Comparison of ENCODE assay signal across 26 cellular contexts in the genomic region with DNA sequence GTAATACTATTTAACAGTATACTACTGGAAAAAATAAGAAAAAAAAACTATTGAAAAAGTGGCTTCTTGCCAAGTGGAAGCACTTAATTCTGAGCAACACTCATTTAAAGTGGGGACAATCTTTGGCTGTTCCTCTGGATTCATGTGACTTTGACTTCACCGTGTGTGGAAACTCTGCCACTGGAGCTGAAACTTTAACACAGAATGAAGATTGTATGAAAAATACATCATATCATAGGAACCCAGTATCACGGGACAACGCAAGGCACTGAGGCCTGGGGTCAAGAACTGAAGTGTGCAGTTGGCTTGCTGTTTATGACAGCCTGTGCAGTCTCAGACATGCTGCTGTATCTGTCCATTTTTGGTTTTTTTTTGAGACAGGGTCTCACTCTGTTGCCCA.
A peak's percentile ranks its signal among the peaks of the same experiment; 100 is the strongest.
DNase-seq lines count a peak whose midpoint lies in the region; ATAC-seq and TF ChIP-seq lines count a peak whose summit lies in the region.
"Had no signal": no experiment of that assay in that cellular context is flagged by ENCODE, and none has a peak within 500 bp of the region (broad histone marks: within the 10 kb centered on the region; RNA-seq: fewer than 3 reads in every experiment).

No MANE protein-coding gene starts in this region.

- H3K4me1 ChIP-seq in CD4-positive, CD25-positive, alpha-beta regulatory T cell (ENCODE audit: control insufficient read depth, insufficient read depth, low read length, poor library complexity, severe bottlenecking): no peaks in the 10 kb centered on the region
- H3K4me1 ChIP-seq in esophagus muscularis mucosa (peaks cover 51 to 70% (median 62%) of the 10 kb centered on the region in 4 donors), right atrium auricular region (peaks cover 0 to 77% of the 10 kb centered on the region in 2 donors), stomach (peaks cover 0 to 25% (median 13%) of the 10 kb centered on the region in 4 donors), transverse colon (peaks cover 0 to 6% (median 0%) of the 10 kb centered on the region in 4 donors)

- no peak overlapping the region for H3K27ac ChIP-seq in CD4-positive, CD25-positive, alpha-beta regulatory T cell (ENCODE audit: insufficient read depth, low read length, poor library complexity, severe bottlenecking)
- H3K27ac ChIP-seq in esophagus muscularis mucosa (replicated peaks in 1 of 4): peak overlapping the region; percentile 54 to 78 (median 66)
- H3K27ac ChIP-seq in right atrium auricular region: peak overlapping the region; percentile 82 to 87
- H3K27ac ChIP-seq in stomach: peak overlapping the region in 3 of 5 donors; percentile 25 to 68 (median 47)
- H3K27ac ChIP-seq in transverse colon: peak overlapping the region in 2 of 4 donors; percentile 7 to 22
- H3K27ac ChIP-seq: SJSA1 had no signal

- H3K27me3 Mint-ChIP-seq in CD4-positive, CD25-positive, alpha-beta regulatory T cell: no peaks in the 10 kb centered on the region
- no peaks in the 10 kb centered on the region for H3K27me3 Mint-ChIP-seq in stimulated activated naive CD8-positive, alpha-beta T cell treated with anti-CD3 and anti-CD28 coated beads, Interleukin-15, amount 100 ng/mL, for 72 hours
- no peaks in the 10 kb centered on the region for H3K27me3 Mint-ChIP-seq in glutamatergic neuron (ENCODE audit: unreplicated experiment)
- H3K27me3 Mint-ChIP-seq: activated CD4-positive, alpha-beta T cell treated with anti-CD3 and anti-CD28 coated beads for 36 hours; natural killer cell treated with Interleukin-12 subunit alpha and Interleukin-12 subunit beta and Interleukin-15 and Interleukin-18, amount 100 ng/mL, for 72 hours; stimulated activated naive B cell treated with anti-CD40 and anti-IgM and Interleukin-4, amounts not matched to agents 10 μg/mL and 1 μg/mL and 100 μg/mL, for 72 hours had no signal

- 70% methylated on average over 3 of the region's 3 CpGs for WGBS in esophagus muscularis mucosa
- 81 to 91% (median 82%) methylated on average over 3 of the region's 3 CpGs for WGBS in stomach, 5 donors
- WGBS in transverse colon (ENCODE audit: low coverage in 1 of 2), 2 donors: 67 to 82% methylated on average over 1 to 3 of the region's 3 CpGs

- in situ Hi-C loops in transverse colon (cut with MboI; ENCODE audit: low pct_ligation_motif_present in 1 of 4, low pct_unique_long_range_greater_than_20kb in 1 of 4, low sequenced_read_pairs in 3 of 4): no loop called here

- ATAC-seq in CD4-positive, CD25-positive, alpha-beta regulatory T cell (ENCODE audit: low read depth in 2 of 2): no peak
- no peak for ATAC-seq in stimulated activated naive CD8-positive, alpha-beta T cell treated with anti-CD3 and anti-CD28 coated beads, Interleukin-15, amount 100 ng/mL, for 72 hours
- ATAC-seq: activated CD4-positive, alpha-beta T cell treated with anti-CD3 and anti-CD28 coated beads for 36 hours; GM12878; left colon; natural killer cell treated with Interleukin-12 subunit alpha and Interleukin-12 subunit beta and Interleukin-15 and Interleukin-18, amount 100 ng/mL, for 72 hours; stimulated activated naive B cell treated with anti-CD40 and anti-IgM and Interleukin-4, amounts not matched to agents 10 μg/mL and 1 μg/mL and 100 μg/mL, for 72 hours had no signal

- peaks cover 75% of the 10 kb centered on the region for H3K36me3 ChIP-seq in CD4-positive, CD25-positive, alpha-beta regulatory T cell (ENCODE audit: control insufficient read depth, insufficient read depth, low read length)
- H3K36me3 ChIP-seq in esophagus muscularis mucosa: peaks cover 0 to 57% (median 18%) of the 10 kb centered on the region in 4 donors
- H3K36me3 ChIP-seq in right atrium auricular region: peaks cover 46% of the 10 kb centered on the region
- peaks cover 12 to 58% (median 42%) of the 10 kb centered on the region in 4 donors for H3K36me3 ChIP-seq in stomach
- H3K36me3 ChIP-seq in transverse colon: peaks cover 0 to 6% (median 0%) of the 10 kb centered on the region in 4 donors
- H3K36me3 ChIP-seq: SJSA1 had no signal

- DNase-seq in CD4-positive, CD25-positive, alpha-beta regulatory T cell: no peak
- DNase-seq in esophagus muscularis mucosa (ENCODE audit: extremely low spot score) (no peak), right atrium auricular region (ENCODE audit: low spot score) (no peak), stomach (no peak), transverse colon (no peak), superior temporal gyrus (ENCODE audit: extremely low spot score) (no peak), glutamatergic neuron (no peak)
- DNase-seq in stimulated activated naive CD8-positive, alpha-beta T cell treated with anti-CD3 and anti-CD28 coated beads, Interleukin-15, amount 100 ng/mL, for 72 hours: no peak
- DNase-seq: activated CD4-positive, alpha-beta T cell treated with anti-CD3 and anti-CD28 coated beads for 36 hours; activated CD8-positive, alpha-beta memory T cell treated with anti-CD3 and anti-CD28 coated beads for 24 hours; activated T-cell treated with anti-CD3 and anti-CD28 coated beads, Interleukin-2, amount 50 U/mL, for 1 hour; amniotic stem cell; BE2C; H7; left colon; NCI-H1694 treated with DMSO at 0.1 percent for 48 hours; NCI-H526 treated with DMSO at 0.1 percent for 48 hours; retina; stimulated activated CD4-positive, alpha-beta T cell treated with anti-CD3 and anti-CD28 coated beads, Interleukin-4, amount 100 ng/mL, for 24 hours; stimulated activated naive B cell treated with anti-CD40 and anti-IgM and Interleukin-4, amounts not matched to agents 10 μg/mL and 1 μg/mL and 100 μg/mL, for 72 hours; T-helper 2 cell had no signal

- TF ChIP-seq CTCF in esophagus muscularis mucosa (IDR thresholded peaks at IDR 0.05) (no peak), right atrium auricular region (IDR thresholded peaks at IDR 0.05) (no peak), stomach (IDR thresholded peaks at IDR 0.05) (no peak), transverse colon (IDR thresholded peaks at IDR 0.05) (no peak), glutamatergic neuron (IDR thresholded peaks at IDR 0.05; ENCODE audit: partially characterized antibody, unreplicated experiment) (no peak)

- no peak overlapping the region for H3K4me3 ChIP-seq in CD4-positive, CD25-positive, alpha-beta regulatory T cell (ENCODE audit: low read depth, low read length)
- H3K4me3 ChIP-seq in esophagus muscularis mucosa: no peak overlapping the region
- H3K4me3 ChIP-seq in right atrium auricular region: no peak overlapping the region
- no peak overlapping the region for H3K4me3 ChIP-seq in stomach
- no peak overlapping the region for H3K4me3 ChIP-seq in transverse colon
- H3K4me3 ChIP-seq: coronary artery, GM12878, SJSA1, tibial nerve had no signal

- TF ChIP-seq POLR2A in esophagus muscularis mucosa (IDR thresholded peaks at IDR 0.05; ENCODE audit: low read depth): no peak
- TF ChIP-seq POLR2A in stomach (IDR thresholded peaks at IDR 0.05): no peak
- no peak for TF ChIP-seq POLR2A in transverse colon (IDR thresholded peaks at IDR 0.05)

- intact Hi-C loops in esophagus muscularis mucosa (cut with DNase I): no loop called here
- intact Hi-C loops in stomach (cut with DNase I; ENCODE audit: low total_unique reads): no loop called here
- intact Hi-C loops in transverse colon (cut with DNase I; ENCODE audit: low total_unique reads): no loop called here

- H3K4me1 Mint-ChIP-seq in CD4-positive, CD25-positive, alpha-beta regulatory T cell: peaks cover 0 to 35% (median 6%) of the 10 kb centered on the region in 4 donors
- peaks cover 67% of the 10 kb centered on the region for H3K4me1 Mint-ChIP-seq in stimulated activated naive CD8-positive, alpha-beta T cell treated with anti-CD3 and anti-CD28 coated beads, Interleukin-15, amount 100 ng/mL, for 72 hours
- peaks cover 11% of the 10 kb centered on the region for H3K4me1 Mint-ChIP-seq in glutamatergic neuron (ENCODE audit: low read depth, unreplicated experiment)

- peaks cover 48% of the 10 kb centered on the region for H3K36me3 Mint-ChIP-seq in CD4-positive, CD25-positive, alpha-beta regulatory T cell
- peaks cover 16% of the 10 kb centered on the region for H3K36me3 Mint-ChIP-seq in glutamatergic neuron (ENCODE audit: unreplicated experiment)

- no peaks in the 10 kb centered on the region for H3K27me3 ChIP-seq in CD4-positive, CD25-positive, alpha-beta regulatory T cell (ENCODE audit: control insufficient read depth, insufficient read depth, low read length)
- no peaks in the 10 kb centered on the region for H3K27me3 ChIP-seq in esophagus muscularis mucosa
- no peaks in the 10 kb centered on the region for H3K27me3 ChIP-seq in right atrium auricular region
- no peaks in the 10 kb centered on the region for H3K27me3 ChIP-seq in stomach
- H3K27me3 ChIP-seq in transverse colon: no peaks in the 10 kb centered on the region
- H3K27me3 ChIP-seq: BE2C, SJSA1, tibial nerve had no signal

- no peaks in the 10 kb centered on the region for H3K9me3 ChIP-seq in CD4-positive, CD25-positive, alpha-beta regulatory T cell (ENCODE audit: control insufficient read depth in 2 of 2, low read length in 2 of 2)
- H3K9me3 ChIP-seq in esophagus muscularis mucosa (no peaks in the 10 kb centered on the region), right atrium auricular region (peaks cover 0 to 5% of the 10 kb centered on the region in 2 donors), stomach (no peaks in the 10 kb centered on the region), transverse colon (no peaks in the 10 kb centered on the region)
- H3K9me3 ChIP-seq: BE2C, SJSA1, tibial nerve had no signal

- TF ChIP-seq EP300 in esophagus muscularis mucosa (IDR thresholded peaks at IDR 0.05): no peak
- no peak for TF ChIP-seq EP300 in stomach (IDR thresholded peaks at IDR 0.05)
- no peak for TF ChIP-seq EP300 in transverse colon (IDR thresholded peaks at IDR 0.05; ENCODE audit: low read depth)

- no peak overlapping the region for H3K4me3 Mint-ChIP-seq in CD4-positive, CD25-positive, alpha-beta regulatory T cell
- no peak overlapping the region for H3K4me3 Mint-ChIP-seq in stimulated activated naive CD8-positive, alpha-beta T cell treated with anti-CD3 and anti-CD28 coated beads, Interleukin-15, amount 100 ng/mL, for 72 hours
- no peak overlapping the region for H3K4me3 Mint-ChIP-seq in glutamatergic neuron (ENCODE audit: unreplicated experiment)
- H3K4me3 Mint-ChIP-seq: activated CD4-positive, alpha-beta T cell treated with anti-CD3 and anti-CD28 coated beads for 36 hours; natural killer cell treated with Interleukin-12 subunit alpha and Interleukin-12 subunit beta and Interleukin-15 and Interleukin-18, amount 100 ng/mL, for 72 hours; stimulated activated naive B cell treated with anti-CD40 and anti-IgM and Interleukin-4, amounts not matched to agents 10 μg/mL and 1 μg/mL and 100 μg/mL, for 72 hours had no signal

- no peaks in the 10 kb centered on the region for H3K9me3 Mint-ChIP-seq in CD4-positive, CD25-positive, alpha-beta regulatory T cell
- peaks cover 0 to 5% of the 10 kb centered on the region in 2 donors for H3K9me3 Mint-ChIP-seq in stimulated activated naive CD8-positive, alpha-beta T cell treated with anti-CD3 and anti-CD28 coated beads, Interleukin-15, amount 100 ng/mL, for 72 hours
- no peaks in the 10 kb centered on the region for H3K9me3 Mint-ChIP-seq in glutamatergic neuron (ENCODE audit: unreplicated experiment)
- H3K9me3 Mint-ChIP-seq: natural killer cell treated with Interleukin-12 subunit alpha and Interleukin-12 subunit beta and Interleukin-15 and Interleukin-18, amount 100 ng/mL, for 72 hours; stimulated activated naive B cell treated with anti-CD40 and anti-IgM and Interleukin-4, amounts not matched to agents 10 μg/mL and 1 μg/mL and 100 μg/mL, for 72 hours had no signal

- H3K27ac Mint-ChIP-seq in CD4-positive, CD25-positive, alpha-beta regulatory T cell: peak overlapping the region in 2 of 3 donors; percentile 49 to 54
- H3K27ac Mint-ChIP-seq in stimulated activated naive CD8-positive, alpha-beta T cell treated with anti-CD3 and anti-CD28 coated beads, Interleukin-15, amount 100 ng/mL, for 72 hours: no peak overlapping the region
- H3K27ac Mint-ChIP-seq in glutamatergic neuron (ENCODE audit: unreplicated experiment): no peak overlapping the region
- H3K27ac Mint-ChIP-seq: activated CD4-positive, alpha-beta T cell treated with anti-CD3 and anti-CD28 coated beads for 36 hours; natural killer cell treated with Interleukin-12 subunit alpha and Interleukin-12 subunit beta and Interleukin-15 and Interleukin-18, amount 100 ng/mL, for 72 hours; stimulated activated naive B cell treated with anti-CD40 and anti-IgM and Interleukin-4, amounts not matched to agents 10 μg/mL and 1 μg/mL and 100 μg/mL, for 72 hours had no signal

Comparison
In these comparisons a context has a peak if more than half of its experiments do, and no peak if none do; other contexts are left out.
1. H3K27ac Mint-ChIP-seq: peak in CD4-positive, CD25-positive, alpha-beta regulatory T cell (2 of 3); none in stimulated activated naive CD8-positive, alpha-beta T cell treated with anti-CD3 and anti-CD28 coated beads, Interleukin-15, amount 100 ng/mL, for 72 hours (0 of 2) and glutamatergic neuron (single experiment).